In the genomic region with DNA sequence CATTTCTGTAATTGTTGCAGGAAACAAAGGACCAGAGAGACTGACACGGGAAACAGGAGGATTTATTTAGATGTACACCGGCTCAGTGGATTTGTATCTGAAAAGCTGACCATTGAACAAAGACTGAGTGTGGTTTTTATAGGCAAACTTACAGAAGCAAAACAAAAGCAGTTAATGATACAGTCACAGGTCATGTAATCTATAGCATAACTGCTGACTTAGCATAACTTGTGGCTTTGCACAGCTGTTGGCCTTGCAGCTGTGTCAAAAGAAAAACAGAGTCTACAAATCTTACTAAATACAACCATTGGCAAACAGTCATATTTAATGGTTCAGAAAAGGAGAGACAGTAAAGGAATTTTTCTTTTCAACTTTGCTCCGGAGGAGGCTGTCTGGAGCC, we compare ENCODE assay signal across 2 cellular contexts.
TF ChIP-seq lines count a peak whose summit lies in the region.

No MANE protein-coding gene starts in this region.

TF ChIP-seq in HepG2, 621 proteins besides CTCF, POLR2A, EP300 and RAD21:
- TF ChIP-seq RBFOX2 (IDR thresholded peaks at IDR 0.05; ENCODE audit: low read depth, low read length) (0 out of 2 replicates have a peak, but pooled peaks have one; percentile 38), ZNF333 (CRISPR knock-in tag; IDR thresholded peaks at IDR 0.05; ENCODE audit: borderline replicate concordance) (no peak), MZF1 (CRISPR knock-in tag; IDR thresholded peaks at IDR 0.05; ENCODE audit: borderline replicate concordance) (no peak), ZNF484 (CRISPR knock-in tag; IDR thresholded peaks at IDR 0.05; ENCODE audit: borderline replicate concordance, low read depth) (no peak), U2AF1 (optimal IDR thresholded peaks at IDR 0.05; ENCODE audit: low read depth, low read length) (no peak), ZNF543 (CRISPR knock-in tag; IDR thresholded peaks at IDR 0.05) (no peak), SP140L (CRISPR knock-in tag; IDR thresholded peaks at IDR 0.05; ENCODE audit: borderline replicate concordance) (no peak), ZNF629 (CRISPR knock-in tag; conservative IDR thresholded peaks at IDR 0.05) (no peak), NR2F1 (CRISPR knock-in tag; IDR thresholded peaks at IDR 0.05) (no peak), MAFG (CRISPR knock-in tag; IDR thresholded peaks at IDR 0.05) (peak; percentile 65; the same call in 1 of the 2 replicates), NFE2 (CRISPR knock-in tag; IDR thresholded peaks at IDR 0.05) (no peak), ZNF317 (CRISPR knock-in tag; IDR thresholded peaks at IDR 0.05) (no peak), MAFK (conservative IDR thresholded peaks at IDR 0.05 in 1 of 2, IDR thresholded peaks at IDR 0.05 in 1 of 2; ENCODE audit: low read length in 2 of 2) (peak; percentile 99 to 100), SIX4 (CRISPR knock-in tag; IDR thresholded peaks at IDR 0.05) (no peak), ZNF772 (CRISPR knock-in tag; IDR thresholded peaks at IDR 0.05) (no peak), NFATC3 (CRISPR knock-in tag; IDR thresholded peaks at IDR 0.05) (no peak), MAFF (IDR thresholded peaks at IDR 0.05; ENCODE audit: low read depth, low read length) (peak; percentile 100)
- TF ChIP-seq, protein P1, sequence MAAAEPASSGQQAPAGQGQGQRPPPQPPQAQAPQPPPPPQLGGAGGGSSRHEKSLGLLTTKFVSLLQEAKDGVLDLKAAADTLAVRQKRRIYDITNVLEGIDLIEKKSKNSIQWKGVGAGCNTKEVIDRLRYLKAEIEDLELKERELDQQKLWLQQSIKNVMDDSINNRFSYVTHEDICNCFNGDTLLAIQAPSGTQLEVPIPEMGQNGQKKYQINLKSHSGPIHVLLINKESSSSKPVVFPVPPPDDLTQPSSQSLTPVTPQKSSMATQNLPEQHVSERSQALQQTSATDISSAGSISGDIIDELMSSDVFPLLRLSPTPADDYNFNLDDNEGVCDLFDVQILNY (CRISPR knock-in tag; conservative IDR thresholded peaks at IDR 0.05): no peak
- TF ChIP-seq, protein P2, sequence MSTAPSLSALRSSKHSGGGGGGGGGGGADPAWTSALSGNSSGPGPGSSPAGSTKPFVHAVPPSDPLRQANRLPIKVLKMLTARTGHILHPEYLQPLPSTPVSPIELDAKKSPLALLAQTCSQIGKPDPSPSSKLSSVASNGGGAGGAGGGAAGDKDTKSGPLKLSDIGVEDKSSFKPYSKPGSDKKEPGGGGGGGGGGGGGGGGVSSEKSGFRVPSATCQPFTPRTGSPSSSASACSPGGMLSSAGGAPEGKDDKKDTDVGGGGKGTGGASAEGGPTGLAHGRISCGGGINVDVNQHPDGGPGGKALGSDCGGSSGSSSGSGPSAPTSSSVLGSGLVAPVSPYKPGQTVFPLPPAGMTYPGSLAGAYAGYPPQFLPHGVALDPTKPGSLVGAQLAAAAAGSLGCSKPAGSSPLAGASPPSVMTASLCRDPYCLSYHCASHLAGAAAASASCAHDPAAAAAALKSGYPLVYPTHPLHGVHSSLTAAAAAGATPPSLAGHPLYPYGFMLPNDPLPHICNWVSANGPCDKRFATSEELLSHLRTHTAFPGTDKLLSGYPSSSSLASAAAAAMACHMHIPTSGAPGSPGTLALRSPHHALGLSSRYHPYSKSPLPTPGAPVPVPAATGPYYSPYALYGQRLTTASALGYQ (CRISPR knock-in tag; IDR thresholded peaks at IDR 0.05): no peak
- TF ChIP-seq, protein P3, sequence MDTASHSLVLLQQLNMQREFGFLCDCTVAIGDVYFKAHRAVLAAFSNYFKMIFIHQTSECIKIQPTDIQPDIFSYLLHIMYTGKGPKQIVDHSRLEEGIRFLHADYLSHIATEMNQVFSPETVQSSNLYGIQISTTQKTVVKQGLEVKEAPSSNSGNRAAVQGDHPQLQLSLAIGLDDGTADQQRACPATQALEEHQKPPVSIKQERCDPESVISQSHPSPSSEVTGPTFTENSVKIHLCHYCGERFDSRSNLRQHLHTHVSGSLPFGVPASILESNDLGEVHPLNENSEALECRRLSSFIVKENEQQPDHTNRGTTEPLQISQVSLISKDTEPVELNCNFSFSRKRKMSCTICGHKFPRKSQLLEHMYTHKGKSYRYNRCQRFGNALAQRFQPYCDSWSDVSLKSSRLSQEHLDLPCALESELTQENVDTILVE (CRISPR knock-in tag; IDR thresholded peaks at IDR 0.05): no peak

TF ChIP-seq in WTC11, 78 proteins besides CTCF, POLR2A, EP300 and RAD21:
- TF ChIP-seq CBFB (CRISPR knock-in tag; IDR thresholded peaks at IDR 0.05; ENCODE audit: low read depth): no peak
- TF ChIP-seq, protein P4, sequence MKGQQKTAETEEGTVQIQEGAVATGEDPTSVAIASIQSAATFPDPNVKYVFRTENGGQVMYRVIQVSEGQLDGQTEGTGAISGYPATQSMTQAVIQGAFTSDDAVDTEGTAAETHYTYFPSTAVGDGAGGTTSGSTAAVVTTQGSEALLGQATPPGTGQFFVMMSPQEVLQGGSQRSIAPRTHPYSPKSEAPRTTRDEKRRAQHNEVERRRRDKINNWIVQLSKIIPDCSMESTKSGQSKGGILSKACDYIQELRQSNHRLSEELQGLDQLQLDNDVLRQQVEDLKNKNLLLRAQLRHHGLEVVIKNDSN (CRISPR knock-in tag; IDR thresholded peaks at IDR 0.05): no peak
- TF ChIP-seq, protein P5, sequence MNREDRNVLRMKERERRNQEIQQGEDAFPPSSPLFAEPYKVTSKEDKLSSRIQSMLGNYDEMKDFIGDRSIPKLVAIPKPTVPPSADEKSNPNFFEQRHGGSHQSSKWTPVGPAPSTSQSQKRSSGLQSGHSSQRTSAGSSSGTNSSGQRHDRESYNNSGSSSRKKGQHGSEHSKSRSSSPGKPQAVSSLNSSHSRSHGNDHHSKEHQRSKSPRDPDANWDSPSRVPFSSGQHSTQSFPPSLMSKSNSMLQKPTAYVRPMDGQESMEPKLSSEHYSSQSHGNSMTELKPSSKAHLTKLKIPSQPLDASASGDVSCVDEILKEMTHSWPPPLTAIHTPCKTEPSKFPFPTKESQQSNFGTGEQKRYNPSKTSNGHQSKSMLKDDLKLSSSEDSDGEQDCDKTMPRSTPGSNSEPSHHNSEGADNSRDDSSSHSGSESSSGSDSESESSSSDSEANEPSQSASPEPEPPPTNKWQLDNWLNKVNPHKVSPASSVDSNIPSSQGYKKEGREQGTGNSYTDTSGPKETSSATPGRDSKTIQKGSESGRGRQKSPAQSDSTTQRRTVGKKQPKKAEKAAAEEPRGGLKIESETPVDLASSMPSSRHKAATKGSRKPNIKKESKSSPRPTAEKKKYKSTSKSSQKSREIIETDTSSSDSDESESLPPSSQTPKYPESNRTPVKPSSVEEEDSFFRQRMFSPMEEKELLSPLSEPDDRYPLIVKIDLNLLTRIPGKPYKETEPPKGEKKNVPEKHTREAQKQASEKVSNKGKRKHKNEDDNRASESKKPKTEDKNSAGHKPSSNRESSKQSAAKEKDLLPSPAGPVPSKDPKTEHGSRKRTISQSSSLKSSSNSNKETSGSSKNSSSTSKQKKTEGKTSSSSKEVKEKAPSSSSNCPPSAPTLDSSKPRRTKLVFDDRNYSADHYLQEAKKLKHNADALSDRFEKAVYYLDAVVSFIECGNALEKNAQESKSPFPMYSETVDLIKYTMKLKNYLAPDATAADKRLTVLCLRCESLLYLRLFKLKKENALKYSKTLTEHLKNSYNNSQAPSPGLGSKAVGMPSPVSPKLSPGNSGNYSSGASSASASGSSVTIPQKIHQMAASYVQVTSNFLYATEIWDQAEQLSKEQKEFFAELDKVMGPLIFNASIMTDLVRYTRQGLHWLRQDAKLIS (CRISPR knock-in tag; IDR thresholded peaks at IDR 0.05; ENCODE audit: borderline replicate concordance): no peak
